ENCODE assay signal across 8 cellular contexts in genomic region chrX:1390621-1391369, GRCh38. TPM values are rescaled to one million over a fixed set of nuclear protein-coding genes. Genes with fewer than 3 reads are reported as not detected.
DNase-seq lines count a peak whose midpoint lies in the region; ATAC-seq and TF ChIP-seq lines count a peak whose summit lies in the region.

No MANE protein-coding gene starts in this region.

- no peaks in the 10 kb centered on the region for H3K27me3 Mint-ChIP-seq in type B pancreatic cell

- no peak overlapping the region for H2BK5ac ChIP-seq in mesenchymal stem cell (ENCODE audit: low read depth, low read length, poor library complexity, severe bottlenecking)

- no peak for ATAC-seq in HG02763 (IDR thresholded peaks at IDR 0.05; ENCODE audit: unreplicated experiment)

- H3K9ac ChIP-seq in mammary epithelial cell (ENCODE audit: insufficient read depth, low read length) (peak overlapping the region; percentile 84), mesenchymal stem cell (ENCODE audit: low read length) (peak overlapping the region; percentile 99)

- WGBS in mammary epithelial cell (ENCODE audit: low coverage, missing lambda C conversion rate), result 42% methylated on average over 23 of the region's 30 CpGs
- WGBS in mesenchymal stem cell, result 63% methylated on average over 30 of the region's 30 CpGs

- peaks cover 21% of the 10 kb centered on the region for H3K36me3 Mint-ChIP-seq in type B pancreatic cell

- H2BK120ac ChIP-seq in mesenchymal stem cell (ENCODE audit: low read depth, low read length), result no peak overlapping the region

- intact Hi-C loops in mammary epithelial cell (cut with micrococcal nuclease), result loop anchor here (5.0 kb wide), 1 partner anchor 202 kb away; the partner anchor contains the start of gene AKAP17A

- H2AFZ ChIP-seq in mammary epithelial cell (ENCODE audit: low read depth, low read length), result no peak overlapping the region
- no peak overlapping the region for H2AFZ ChIP-seq in mesenchymal stem cell (ENCODE audit: low read depth, low read length)

- H4K8ac ChIP-seq in mesenchymal stem cell (ENCODE audit: low read length), result no peak overlapping the region

- H3K27ac ChIP-seq in mammary epithelial cell (ENCODE audit: insufficient read depth, low read depth, low read length), result peak overlapping the region; percentile 91
- H3K27ac ChIP-seq in mesenchymal stem cell (ENCODE audit: low read length, poor library complexity, severe bottlenecking), result peak overlapping the region; percentile 71

- H3K4me1 ChIP-seq in mammary epithelial cell (ENCODE audit: insufficient read depth, low read length), result peaks cover 24% of the 10 kb centered on the region
- peaks cover 25% of the 10 kb centered on the region for H3K4me1 ChIP-seq in mesenchymal stem cell (ENCODE audit: control insufficient read depth, insufficient read depth, low read depth, low read length)

- peak overlapping the region in 1 of 2 experiments; percentile 19 for H3K18ac ChIP-seq in mesenchymal stem cell (ENCODE audit: low read depth in 1 of 2, low read length in 2 of 2)

- peaks cover 89% of the 10 kb centered on the region for H3K79me2 ChIP-seq in mammary epithelial cell (ENCODE audit: insufficient read depth, low read length)

- H4K91ac ChIP-seq in mesenchymal stem cell (ENCODE audit: low read length), result no peak overlapping the region

- peaks cover 16% of the 10 kb centered on the region for H4K20me1 ChIP-seq in mammary epithelial cell (ENCODE audit: insufficient read depth, low read length)

- H3K4me2 ChIP-seq in mammary epithelial cell (ENCODE audit: insufficient read depth, low read depth, low read length) (peak overlapping the region; percentile 78), mesenchymal stem cell (ENCODE audit: low read length, poor library complexity, severe bottlenecking) (peak overlapping the region; percentile 88)

- H3K4me3 ChIP-seq in mammary epithelial cell (replicated peaks in 1 of 3; ENCODE audit: insufficient read depth in 1 of 3, low read depth in 2 of 3, low read length in 3 of 3) (peak overlapping the region; percentile 84 to 100 (median 100)), mesenchymal stem cell (ENCODE audit: insufficient read depth in 1 of 2, low read depth in 1 of 2, low read length in 2 of 2) (peak overlapping the region; percentile 100)

- H2BK12ac ChIP-seq in mesenchymal stem cell (ENCODE audit: low read length in 2 of 2), result no peak overlapping the region

- no peaks in the 10 kb centered on the region for H3K9me3 ChIP-seq in mammary epithelial cell (replicated peaks; ENCODE audit: insufficient read depth, low read length)
- H3K9me3 ChIP-seq in mesenchymal stem cell (ENCODE audit: control insufficient read depth, low read length), result no peaks in the 10 kb centered on the region

- in situ Hi-C loops in mammary epithelial cell (cut with MboI; ENCODE audit: low sequenced_read_pairs in 2 of 2), result no loop called here

- no peak overlapping the region for H2AK5ac ChIP-seq in mesenchymal stem cell (ENCODE audit: low read length, severe bottlenecking)

- no peak overlapping the region for H3K23ac ChIP-seq in mesenchymal stem cell (ENCODE audit: low read length in 2 of 2)

- no TSS peak for BruUV-seq in mammary epithelial cell (replicated peaks; lab: Mats Ljungman, UMichigan)

- dilution Hi-C loops in mammary epithelial cell (cut with HindIII; ENCODE audit: low sequenced_read_pairs), result no loop called here

- no peak for TF ChIP-seq CTCF in mammary epithelial cell (conservative IDR thresholded peaks at IDR 0.05 in 1 of 2, IDR thresholded peaks at IDR 0.05 in 1 of 2; ENCODE audit: extremely low read depth in 1 of 2, insufficient read depth in 1 of 2, low read depth in 1 of 2, low read length in 2 of 2)
- TF ChIP-seq CTCF in type B pancreatic cell (conservative IDR thresholded peaks at IDR 0.05), result no peak

- no peaks in the 10 kb centered on the region for H3K9me3 Mint-ChIP-seq in type B pancreatic cell

- no peak overlapping the region for H2BK15ac ChIP-seq in mesenchymal stem cell (ENCODE audit: low read depth, poor library complexity, severe bottlenecking)

- CTCF ChIA-PET in mammary epithelial cell (lab: Charles Lee; ENCODE audit: low non-redundant PET), result no interaction called here

- peaks cover 11% of the 10 kb centered on the region for H3K79me1 ChIP-seq in mesenchymal stem cell (replicated peaks; ENCODE audit: low read length, poor library complexity, severe bottlenecking)

- peak overlapping the region; percentile 85 for H3K27ac Mint-ChIP-seq in type B pancreatic cell

- H3K36me3 ChIP-seq in mammary epithelial cell (ENCODE audit: insufficient read depth, low read length) (peaks cover 37% of the 10 kb centered on the region), mesenchymal stem cell (ENCODE audit: control insufficient read depth in 1 of 2, insufficient read depth in 2 of 2, low read depth in 1 of 2, low read length in 2 of 2) (peaks cover 45 to 63% of the 10 kb centered on the region in 2 experiments)

- peaks cover 7% of the 10 kb centered on the region for H3K4me1 Mint-ChIP-seq in type B pancreatic cell (ENCODE audit: unreplicated experiment)

- H3K14ac ChIP-seq in mesenchymal stem cell (ENCODE audit: low read length in 2 of 2), result no peak overlapping the region

- H3K4me3 Mint-ChIP-seq in type B pancreatic cell, result peak overlapping the region; percentile 92

- peak overlapping the region in 1 of 2 experiments; percentile 76 for H3K4ac ChIP-seq in mesenchymal stem cell (ENCODE audit: low read depth in 1 of 2, low read length in 2 of 2)

- H3K27me3 ChIP-seq in mammary epithelial cell (ENCODE audit: insufficient read depth, low read length) (no peaks in the 10 kb centered on the region), mesenchymal stem cell (ENCODE audit: control insufficient read depth in 1 of 2, insufficient read depth in 1 of 2, low read length in 2 of 2) (no peaks in the 10 kb centered on the region)

- peak; percentile 53 for DNase-seq in activated CD8-positive, alpha-beta memory T cell treated with anti-CD3 and anti-CD28 coated beads, Interleukin-2, amount 50 U/mL, for 48 hours
- no peak for DNase-seq in activated CD8-positive, alpha-beta memory T cell treated with anti-CD3 and anti-CD28 coated beads for 24 hours
- DNase-seq in mammary epithelial cell (no peak), mesenchymal stem cell (no peak), type B pancreatic cell (ENCODE audit: extremely low spot score, unreplicated experiment) (no peak), pons (ENCODE audit: low spot score) (no peak), DMS153 treated with DMSO at 0.1 percent for 48 hours (lab: John Stamatoyannopoulos, UW; ENCODE audit: unreplicated experiment) (no peak)

RNA-seq across cellular contexts. Expression of gene SLC25A6, which starts 1.1 kb away (rescaled TPM):
- 100 to 1,000 TPM; 215 to 270 TPM for total RNA-seq in mammary epithelial cell
- 386 TPM for polyA plus RNA-seq in mammary epithelial cell
- polyA minus RNA-seq in mammary epithelial cell, result 83.2 TPM
- 554 TPM for polyA plus RNA-seq in mesenchymal stem cell (2013, experiment 1 of 2)
- 544 TPM for polyA plus RNA-seq in mesenchymal stem cell (2013, experiment 2 of 2)
- 489 and 568 TPM in 2 replicates for total RNA-seq in type B pancreatic cell (ENCODE audit: low replicate concordance)

RNA-seq across cellular contexts. Expression of gene IL3RA, which starts 54.2 kb away (rescaled TPM):
- total RNA-seq in mammary epithelial cell (not detected), type B pancreatic cell (ENCODE audit: low replicate concordance) (not detected in 2 replicates)
- not detected for polyA plus RNA-seq in mammary epithelial cell
- polyA minus RNA-seq in mammary epithelial cell, result not detected
- polyA plus RNA-seq in mesenchymal stem cell (2013, experiment 1 of 2), result 1.4 TPM
- polyA plus RNA-seq in mesenchymal stem cell (2013, experiment 2 of 2), result 1.4 TPM
